24 cellular contexts compared by ENCODE assay signal in the genomic region with DNA sequence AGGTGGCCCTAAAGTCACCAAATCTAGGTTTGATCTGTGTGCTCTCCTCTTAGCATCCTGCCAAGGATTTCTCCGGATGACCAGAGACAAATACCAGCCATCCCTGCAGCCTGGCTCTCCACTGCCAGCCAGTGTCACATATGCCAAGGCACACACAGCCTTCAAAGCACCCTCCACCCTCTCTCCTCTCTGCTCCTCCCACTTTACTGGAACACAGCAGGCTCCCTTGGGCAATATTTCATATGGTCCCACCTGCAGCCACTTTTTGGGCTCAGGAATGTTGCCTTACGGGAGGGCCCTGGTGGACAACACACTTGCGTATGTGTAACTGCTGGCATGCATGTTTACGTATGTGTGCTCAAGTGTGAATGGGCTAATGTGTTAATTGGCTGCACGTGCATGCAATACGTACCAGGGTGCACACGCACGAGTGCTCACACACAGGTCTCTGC.
DNase-seq lines count a peak whose midpoint lies in the region; ATAC-seq, FAIRE-seq and TF ChIP-seq lines count a peak whose summit lies in the region.
"Had no signal": no experiment of that assay in that cellular context is flagged by ENCODE, and none has a peak within 500 bp of the region (broad histone marks: within the 10 kb centered on the region; RNA-seq: fewer than 3 reads in every experiment).

No MANE protein-coding gene starts in this region.

- H3K9me3 ChIP-seq in HepG2 (ENCODE audit: low read length) (no peaks in the 10 kb centered on the region), right lobe of liver (no peaks in the 10 kb centered on the region)
- H3K9me3 ChIP-seq: A549, heart left ventricle, pancreas, transverse colon had no signal

- POLR2A ChIA-PET in HepG2 (lab: Yijun Ruan, JAX), result no interaction called here

- peaks cover 31% of the 10 kb centered on the region for H3K27me3 Mint-ChIP-seq in nephron progenitor cell (ENCODE audit: low read depth, poor library complexity)
- H3K27me3 Mint-ChIP-seq: activated naive CD8-positive, alpha-beta T cell treated with anti-CD3 and anti-CD28 coated beads for 36 hours had no signal

- no peaks in the 10 kb centered on the region for H3K79me2 ChIP-seq in HepG2 (ENCODE audit: insufficient read depth, low read length)

- DNase-seq in HepG2 (ENCODE audit: low spot score) (no peak), right lobe of liver (no peak), cerebellum (ENCODE audit: low spot score) (peak; percentile 79), nephron progenitor cell (no peak), GOT3 (lab: John Stamatoyannopoulos, UW) (no peak), SK-N-DZ (ENCODE audit: low spot score) (no peak)
- no peak for DNase-seq in stimulated activated CD4-positive, alpha-beta T cell treated with anti-CD3 and anti-CD28 coated beads, Interleukin-15, amount 100 ng/mL, for 24 hours
- DNase-seq: activated CD4-positive, alpha-beta T cell treated with anti-CD3 and anti-CD28 coated beads, Interleukin-2, amount 50 U/mL, for 48 hours; activated CD4-positive, CD25-positive, alpha-beta regulatory T cell; activated CD8-positive, alpha-beta memory T cell treated with anti-CD3 and anti-CD28 coated beads, Interleukin-2, amount 50 U/mL, for 4 hours; activated naive CD8-positive, alpha-beta T cell treated with anti-CD3 and anti-CD28 coated beads for 36 hours; DMS79; GM23248; heart left ventricle; Karpas-422; left cardiac atrium; MV-4-11; NCI-H774; pancreas had no signal

- ATAC-seq in HepG2, result no peak
- no peak for ATAC-seq in right lobe of liver
- ATAC-seq in GM19397 (IDR thresholded peaks at IDR 0.05; ENCODE audit: unreplicated experiment), result no peak
- ATAC-seq: A549, heart left ventricle, left cardiac atrium, pancreas had no signal

- in situ Hi-C loops in HepG2 (cut with HindIII; ENCODE audit: extremely low pct_ligation_motif_present, low pct_unique_long_range_greater_than_20kb), result no loop called here

- peak overlapping the region; percentile 80 for H3K4me2 ChIP-seq in HepG2 (ENCODE audit: low read depth, low read length)
- H3K4me2 ChIP-seq: A549 had no signal

- CTCF ChIA-PET in HepG2 (lab: Yijun Ruan, JAX; ENCODE audit: low intra/inter-chr PET ratio, low total read pairs), result no interaction called here

- TF ChIP-seq CTCF in HepG2 (CRISPR knock-in tag; IDR thresholded peaks at IDR 0.05) (no peak), right lobe of liver (IDR thresholded peaks at IDR 0.05) (no peak), nephron progenitor cell (IDR thresholded peaks at IDR 0.05) (no peak)

- no peaks in the 10 kb centered on the region for H3K36me3 ChIP-seq in HepG2 (replicated peaks in 1 of 2; ENCODE audit: control insufficient read depth in 1 of 2, insufficient read depth in 2 of 2, low read length in 2 of 2)
- no peaks in the 10 kb centered on the region for H3K36me3 ChIP-seq in right lobe of liver
- H3K36me3 ChIP-seq: heart left ventricle, pancreas, transverse colon had no signal

- no peak for TF ChIP-seq POLR2A in HepG2 (IDR thresholded peaks at IDR 0.05; ENCODE audit: insufficient read depth in 1 of 2, low read depth in 2 of 2, low read length in 2 of 2)
- TF ChIP-seq POLR2A in right lobe of liver (IDR thresholded peaks at IDR 0.05), result no peak

- no peak for TF ChIP-seq EP300 in HepG2 (IDR thresholded peaks at IDR 0.05; ENCODE audit: low read depth in 2 of 2, low read length in 2 of 2)
- TF ChIP-seq EP300 in HepG2 (CRISPR knock-in tag; IDR thresholded peaks at IDR 0.05; ENCODE audit: borderline replicate concordance), result no peak

- no TSS peak for BruUV-seq in HepG2 (replicated peaks; lab: Mats Ljungman, UMichigan)

- H2AFZ ChIP-seq in HepG2 (ENCODE audit: low read length), result no peak overlapping the region
- H2AFZ ChIP-seq: GM23248 had no signal

- H3K4me1 ChIP-seq in HepG2 (ENCODE audit: insufficient read depth, low read length) (peaks cover 31% of the 10 kb centered on the region), right lobe of liver (no peaks in the 10 kb centered on the region)
- H3K4me1 ChIP-seq: A549, pancreas had no signal

- H3K27ac ChIP-seq in HepG2 (ENCODE audit: extremely low read length, insufficient read depth, low read length), result no peak overlapping the region
- H3K27ac ChIP-seq in right lobe of liver, result no peak overlapping the region
- H3K27ac ChIP-seq: A549, epithelial cell of prostate, GM23248, heart left ventricle, pancreas, transverse colon had no signal

- peaks cover 0 to 3% of the 10 kb centered on the region in 2 experiments; a peak in 1 of 5 replicates for H3K27me3 ChIP-seq in HepG2 (ENCODE audit: control insufficient read depth in 1 of 2, insufficient read depth in 2 of 2, low read length in 2 of 2)
- no peaks in the 10 kb centered on the region for H3K27me3 ChIP-seq in right lobe of liver
- H3K27me3 ChIP-seq: heart left ventricle, pancreas, transverse colon had no signal

- no peak overlapping the region for H3K9ac ChIP-seq in HepG2 (ENCODE audit: insufficient read depth, low read depth, low read length)
- H3K9ac ChIP-seq: GM23248 had no signal

- TF ChIP-seq RAD21 in HepG2 (CRISPR knock-in tag; IDR thresholded peaks at IDR 0.05), result no peak

- 26% methylated on average over 8 of the region's 8 CpGs for WGBS in HepG2 (ENCODE audit: low lambda C conversion rate)
- WGBS in right lobe of liver (ENCODE audit: insufficient coverage, low coverage, low lambda C conversion rate, missing lambda C conversion rate), result 60% methylated on average over 8 of the region's 8 CpGs

- no peaks in the 10 kb centered on the region for H3K36me3 Mint-ChIP-seq in nephron progenitor cell (ENCODE audit: low read depth)
- H3K36me3 Mint-ChIP-seq: activated naive CD8-positive, alpha-beta T cell treated with anti-CD3 and anti-CD28 coated beads for 36 hours; memory B cell had no signal

- peaks cover 66% of the 10 kb centered on the region for H3K4me1 Mint-ChIP-seq in nephron progenitor cell
- H3K4me1 Mint-ChIP-seq: activated naive CD8-positive, alpha-beta T cell treated with anti-CD3 and anti-CD28 coated beads for 36 hours; memory B cell had no signal

- intact Hi-C loops in HepG2 (cut with micrococcal nuclease; ENCODE audit: unreplicated experiment), result no loop called here
- intact Hi-C loops in right lobe of liver (cut with DNase I), result no loop called here

- H3K9me3 Mint-ChIP-seq in nephron progenitor cell, result no peaks in the 10 kb centered on the region
- H3K9me3 Mint-ChIP-seq: activated naive CD8-positive, alpha-beta T cell treated with anti-CD3 and anti-CD28 coated beads for 36 hours; memory B cell had no signal

- peak overlapping the region; percentile 71 for H3K4me3 Mint-ChIP-seq in nephron progenitor cell
- H3K4me3 Mint-ChIP-seq: activated naive CD8-positive, alpha-beta T cell treated with anti-CD3 and anti-CD28 coated beads for 36 hours; memory B cell had no signal

- H3K27ac Mint-ChIP-seq in nephron progenitor cell, result no peak overlapping the region
- H3K27ac Mint-ChIP-seq: activated naive CD8-positive, alpha-beta T cell treated with anti-CD3 and anti-CD28 coated beads for 36 hours; memory B cell had no signal

- H3K4me3 ChIP-seq in HepG2 (replicated peaks in 1 of 3; ENCODE audit: insufficient read depth in 1 of 3, low read depth in 2 of 3, low read length in 3 of 3) (peak overlapping the region; percentile 2 to 53 (median 6); a peak in 3 of 6 replicates), right lobe of liver (no peak overlapping the region)
- H3K4me3 ChIP-seq: A549, GM23248, heart left ventricle, pancreas, transverse colon had no signal

- H4K20me1 ChIP-seq in HepG2 (ENCODE audit: insufficient read depth, low read length), result no peaks in the 10 kb centered on the region

- no peak for FAIRE-seq in HepG2 (lab: Jason Lieb, UNC)
- FAIRE-seq: A549, pancreas had no signal

TF ChIP-seq in HepG2, 621 proteins besides CTCF, POLR2A, EP300 and RAD21:
- no peak for TF ChIP-seq MBNL3 (CRISPR knock-in tag; conservative IDR thresholded peaks at IDR 0.05)
- TF ChIP-seq, protein P1, sequence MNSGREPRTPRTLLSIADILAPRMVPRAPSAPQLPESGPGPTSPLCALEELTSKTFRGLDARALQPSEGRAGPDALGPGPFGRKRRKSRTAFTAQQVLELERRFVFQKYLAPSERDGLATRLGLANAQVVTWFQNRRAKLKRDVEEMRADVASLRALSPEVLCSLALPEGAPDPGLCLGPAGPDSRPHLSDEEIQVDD (CRISPR knock-in tag; IDR thresholded peaks at IDR 0.05; ENCODE audit: borderline replicate concordance), result 0 out of 2 replicates have a peak, but pooled peaks have one; percentile 6
- 0 out of 2 replicates have a peak, but pooled peaks have one; percentile 21 for TF ChIP-seq TBX3 (IDR thresholded peaks at IDR 0.05; ENCODE audit: borderline replicate concordance)
- TF ChIP-seq BHLHE40 (IDR thresholded peaks at IDR 0.05; ENCODE audit: low read length), result peak; percentile 64; the same call in 1 of the 2 replicates

Comparison
In these comparisons a context has a peak if more than half of its experiments do, and no peak if none do; other contexts are left out.
1. H3K4me3 ChIP-seq: peak in HepG2 (3 of 3); none in right lobe of liver (0 of 3).